Comparison of ENCODE assay signal across 21 cellular contexts in the genomic region with DNA sequence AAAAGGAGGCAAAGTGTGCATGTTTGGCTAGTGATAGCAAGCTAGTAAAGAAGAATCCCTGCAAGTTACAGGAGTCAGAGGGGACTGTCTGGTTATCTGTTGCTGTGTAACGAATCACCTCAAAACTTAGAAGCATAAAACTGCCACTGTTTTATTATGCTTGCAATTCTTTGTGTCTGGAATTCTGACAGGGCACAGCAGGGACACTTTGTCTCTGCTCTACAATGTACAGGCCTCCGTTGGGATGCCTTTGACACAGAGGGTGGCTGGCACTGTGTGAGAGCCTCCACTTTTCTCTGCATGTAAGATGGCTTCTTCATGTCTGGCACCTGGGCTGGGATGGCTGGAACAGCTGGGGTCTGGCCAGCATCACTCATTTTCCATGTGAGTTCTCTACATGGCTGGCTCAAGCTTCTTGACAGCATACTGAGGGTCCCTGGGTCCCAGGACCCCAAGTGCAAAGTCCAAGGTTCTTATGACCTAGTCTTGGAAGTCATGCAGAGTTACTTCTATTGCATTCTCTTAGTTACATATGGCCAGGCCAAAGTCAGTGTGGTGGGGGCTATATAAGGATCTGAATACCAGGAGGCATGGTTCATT.
A peak's percentile ranks its signal among the peaks of the same experiment; 100 is the strongest.
DNase-seq lines count a peak whose midpoint lies in the region; ATAC-seq and TF ChIP-seq lines count a peak whose summit lies in the region.
"Had no signal": no experiment of that assay in that cellular context is flagged by ENCODE, and none has a peak within 500 bp of the region (broad histone marks: within the 10 kb centered on the region; RNA-seq: fewer than 3 reads in every experiment).

No MANE protein-coding gene starts in this region.

- peaks cover 26% of the 10 kb centered on the region for H3K27me3 Mint-ChIP-seq in activated T-helper 2 cell treated with anti-CD3 and anti-CD28 coated beads, Interferon-gamma antibody, Interleukin-2, Interleukin-4, amounts not matched to agents 10 μg/mL and 5 μg/mL and 100 μg/mL, durations not matched to agents 14 hours and 24 hours and 36 hours (ENCODE audit: low read depth)
- peaks cover 16% of the 10 kb centered on the region for H3K27me3 Mint-ChIP-seq in endodermal cell (ENCODE audit: insufficient read depth)
- peaks cover 15% of the 10 kb centered on the region for H3K27me3 Mint-ChIP-seq in neural progenitor cell (ENCODE audit: insufficient read depth, low read depth)
- peaks cover 4% of the 10 kb centered on the region for H3K27me3 Mint-ChIP-seq in type B pancreatic cell

- intact Hi-C loops in activated T-helper 2 cell treated with anti-CD3 and anti-CD28 coated beads, Interferon-gamma antibody, Interleukin-2, Interleukin-4, amounts not matched to agents 10 μg/mL and 5 μg/mL and 100 μg/mL, durations not matched to agents 14 hours and 24 hours and 36 hours (cut with micrococcal nuclease): no loop called here
- intact Hi-C loops in left colon (cut with DNase I, micrococcal nuclease): no loop called here
- intact Hi-C loops in mucosa of descending colon (cut with DNase I, micrococcal nuclease): no loop called here

- H3K36me3 ChIP-seq in endodermal cell (ENCODE audit: control insufficient read depth, insufficient read depth, low read length): no peaks in the 10 kb centered on the region
- no peaks in the 10 kb centered on the region for H3K36me3 ChIP-seq in neural progenitor cell
- no peaks in the 10 kb centered on the region for H3K36me3 ChIP-seq in mucosa of descending colon (ENCODE audit: low read depth)
- H3K36me3 ChIP-seq: BLaER1 treated with 17β-estradiol and CSF1 and Interleukin-3, amounts not matched to agents 10 nM and 100 nM had no signal

- peak; percentile 6 for DNase-seq in activated T-helper 2 cell treated with anti-CD3 and anti-CD28 coated beads, Interferon-gamma antibody, Interleukin-2, Interleukin-4, amounts not matched to agents 10 μg/mL and 5 μg/mL and 100 μg/mL, durations not matched to agents 14 hours and 24 hours and 36 hours (ENCODE audit: low spot score)
- no peak for DNase-seq in endodermal cell
- no peak for DNase-seq in neural progenitor cell (ENCODE audit: low spot score)
- DNase-seq in type B pancreatic cell (ENCODE audit: extremely low spot score, unreplicated experiment): peak; percentile 39
- no peak for DNase-seq in left colon
- DNase-seq in foreskin melanocyte: no peak
- DNase-seq in mucosa of descending colon: no peak
- DNase-seq: Calu3, KG1, NCI-H1105 treated with DMSO at 0.1 percent for 48 hours, NCI-H1694, NCI-H2081 treated with DMSO at 0.1 percent for 48 hours, NCI-H510A, NCI-H774, OCI-M1, SHP77 treated with DMSO at 0.1 percent for 48 hours had no signal

- H3K27ac Mint-ChIP-seq in activated T-helper 2 cell treated with anti-CD3 and anti-CD28 coated beads, Interferon-gamma antibody, Interleukin-2, Interleukin-4, amounts not matched to agents 10 μg/mL and 5 μg/mL and 100 μg/mL, durations not matched to agents 14 hours and 24 hours and 36 hours: no peak overlapping the region
- H3K27ac Mint-ChIP-seq in endodermal cell (no peak overlapping the region), neural progenitor cell (peak overlapping the region; percentile 43), type B pancreatic cell (no peak overlapping the region)
- H3K27ac Mint-ChIP-seq: CD8-positive, alpha-beta T cell; HFFc6 had no signal

- H3K27ac ChIP-seq in endodermal cell (ENCODE audit: low read depth, low read length) (peak overlapping the region; percentile 77), neural progenitor cell (no peak overlapping the region)
- H3K27ac ChIP-seq: BLaER1 treated with 17β-estradiol and CSF1 and Interleukin-3, amounts not matched to agents 10 nM and 100 nM had no signal

- H3K4me2 ChIP-seq in neural progenitor cell: no peak overlapping the region
- H3K4me2 ChIP-seq: BLaER1 treated with 17β-estradiol and CSF1 and Interleukin-3, amounts not matched to agents 10 nM and 100 nM had no signal

- no peaks in the 10 kb centered on the region for H3K36me3 Mint-ChIP-seq in activated T-helper 2 cell treated with anti-CD3 and anti-CD28 coated beads, Interferon-gamma antibody, Interleukin-2, Interleukin-4, amounts not matched to agents 10 μg/mL and 5 μg/mL and 100 μg/mL, durations not matched to agents 14 hours and 24 hours and 36 hours (ENCODE audit: low read depth)
- H3K36me3 Mint-ChIP-seq in endodermal cell (ENCODE audit: low read depth) (no peaks in the 10 kb centered on the region), neural progenitor cell (no peaks in the 10 kb centered on the region), type B pancreatic cell (peaks cover 4% of the 10 kb centered on the region)
- H3K36me3 Mint-ChIP-seq: CD8-positive, alpha-beta T cell had no signal

- H3K9me3 Mint-ChIP-seq in activated T-helper 2 cell treated with anti-CD3 and anti-CD28 coated beads, Interferon-gamma antibody, Interleukin-2, Interleukin-4, amounts not matched to agents 10 μg/mL and 5 μg/mL and 100 μg/mL, durations not matched to agents 14 hours and 24 hours and 36 hours: no peaks in the 10 kb centered on the region
- H3K9me3 Mint-ChIP-seq in endodermal cell (no peaks in the 10 kb centered on the region), neural progenitor cell (peaks cover 8% of the 10 kb centered on the region), type B pancreatic cell (peaks cover 10% of the 10 kb centered on the region)
- H3K9me3 Mint-ChIP-seq: CD8-positive, alpha-beta T cell; HFFc6 had no signal

- H3F3A ChIP-seq in neural progenitor cell (ENCODE audit: low read depth): no peaks in the 10 kb centered on the region

- H3K27me3 ChIP-seq in endodermal cell (ENCODE audit: control insufficient read depth, insufficient read depth, low read length, poor library complexity, severe bottlenecking) (no peaks in the 10 kb centered on the region), neural progenitor cell (no peaks in the 10 kb centered on the region)
- H3K27me3 ChIP-seq: BLaER1 treated with 17β-estradiol and CSF1 and Interleukin-3, amounts not matched to agents 10 nM and 100 nM had no signal

- no peak overlapping the region for H3K9ac ChIP-seq in endodermal cell (ENCODE audit: extremely low read depth, low read length, poor library complexity, severe bottlenecking)
- H3K9ac ChIP-seq in neural progenitor cell: no peak overlapping the region
- H3K9ac ChIP-seq: BLaER1 treated with 17β-estradiol and CSF1 and Interleukin-3, amounts not matched to agents 10 nM and 100 nM had no signal

- H3K4me3 ChIP-seq in endodermal cell (ENCODE audit: low read length) (no peak overlapping the region), neural progenitor cell (no peak overlapping the region), mucosa of descending colon (no peak overlapping the region)
- H3K4me3 ChIP-seq: BLaER1 treated with 17β-estradiol and CSF1 and Interleukin-3, amounts not matched to agents 10 nM and 100 nM; GM12878 had no signal

- no peaks in the 10 kb centered on the region for H3K4me1 ChIP-seq in endodermal cell (ENCODE audit: control insufficient read depth, insufficient read depth, low read length)
- no peaks in the 10 kb centered on the region for H3K4me1 ChIP-seq in neural progenitor cell
- H3K4me1 ChIP-seq in mucosa of descending colon (ENCODE audit: low read depth): no peaks in the 10 kb centered on the region
- H3K4me1 ChIP-seq: BLaER1 treated with 17β-estradiol and CSF1 and Interleukin-3, amounts not matched to agents 10 nM and 100 nM had no signal

- no peaks in the 10 kb centered on the region for H4K20me1 ChIP-seq in neural progenitor cell (ENCODE audit: low read depth)
- H4K20me1 ChIP-seq: BLaER1 treated with 17β-estradiol and CSF1 and Interleukin-3, amounts not matched to agents 10 nM and 100 nM had no signal

- H3K9me3 ChIP-seq in endodermal cell (ENCODE audit: control insufficient read depth, low read length) (no peaks in the 10 kb centered on the region), neural progenitor cell (ENCODE audit: low read depth) (no peaks in the 10 kb centered on the region), mucosa of descending colon (no peaks in the 10 kb centered on the region)
- H3K9me3 ChIP-seq: BLaER1 treated with 17β-estradiol and CSF1 and Interleukin-3, amounts not matched to agents 10 nM and 100 nM had no signal

- WGBS in endodermal cell (ENCODE audit: insufficient coverage in 1 of 2, insufficient read length in 1 of 2), 2 experiments: 60 to 87% methylated on average over 1 to 2 of the region's 2 CpGs

- TF ChIP-seq CTCF in endodermal cell (conservative IDR thresholded peaks at IDR 0.05) (no peak), neural progenitor cell (IDR thresholded peaks at IDR 0.05) (no peak), type B pancreatic cell (conservative IDR thresholded peaks at IDR 0.05) (no peak), mucosa of descending colon (IDR thresholded peaks at IDR 0.05) (no peak)

- ATAC-seq in left colon: no peak
- no peak for ATAC-seq in mucosa of descending colon
- ATAC-seq: CD8-positive, alpha-beta T cell; GM12878; HepG2 had no signal

- H2AFZ ChIP-seq in neural progenitor cell (replicated peaks): no peak overlapping the region

- no peaks in the 10 kb centered on the region for H3K4me1 Mint-ChIP-seq in activated T-helper 2 cell treated with anti-CD3 and anti-CD28 coated beads, Interferon-gamma antibody, Interleukin-2, Interleukin-4, amounts not matched to agents 10 μg/mL and 5 μg/mL and 100 μg/mL, durations not matched to agents 14 hours and 24 hours and 36 hours (ENCODE audit: low read depth)
- H3K4me1 Mint-ChIP-seq in endodermal cell (no peaks in the 10 kb centered on the region), neural progenitor cell (peaks cover 20% of the 10 kb centered on the region), type B pancreatic cell (ENCODE audit: unreplicated experiment) (peaks cover 6% of the 10 kb centered on the region)

- H3K4me3 Mint-ChIP-seq in activated T-helper 2 cell treated with anti-CD3 and anti-CD28 coated beads, Interferon-gamma antibody, Interleukin-2, Interleukin-4, amounts not matched to agents 10 μg/mL and 5 μg/mL and 100 μg/mL, durations not matched to agents 14 hours and 24 hours and 36 hours (ENCODE audit: low read depth): no peak overlapping the region
- H3K4me3 Mint-ChIP-seq in endodermal cell (no peak overlapping the region), neural progenitor cell (no peak overlapping the region), type B pancreatic cell (no peak overlapping the region)
- H3K4me3 Mint-ChIP-seq: CD8-positive, alpha-beta T cell; HFFc6 had no signal

- no peaks in the 10 kb centered on the region for H3K79me2 ChIP-seq in neural progenitor cell (ENCODE audit: low read depth)

Comparison
In these comparisons a context has a peak if more than half of its experiments do, and no peak if none do; other contexts are left out.
1. DNase-seq: peak in activated T-helper 2 cell treated with anti-CD3 and anti-CD28 coated beads, Interferon-gamma antibody, Interleukin-2, Interleukin-4, amounts not matched to agents 10 μg/mL and 5 μg/mL and 100 μg/mL, durations not matched to agents 14 hours and 24 hours and 36 hours (single experiment) and type B pancreatic cell (single experiment); none in endodermal cell (single experiment), neural progenitor cell (single experiment), left colon (0 of 2), foreskin melanocyte (single experiment) and mucosa of descending colon (0 of 3).